Comparison of ENCODE assay signal across 8 cellular contexts in genomic region chr15:94844533-94845390, GRCh38.
A peak's percentile ranks its signal among the peaks of the same experiment; 100 is the strongest.
DNase-seq lines count a peak whose midpoint lies in the region; ATAC-seq and TF ChIP-seq lines count a peak whose summit lies in the region.

No MANE protein-coding gene starts in this region.

- H3K9ac ChIP-seq in muscle layer of colon (ENCODE audit: low read length), result no peak overlapping the region

- no peaks in the 10 kb centered on the region for H3K27me3 ChIP-seq in muscle layer of colon (ENCODE audit: control insufficient read depth in 1 of 2, insufficient read depth in 2 of 2, low read length in 2 of 2)

- TF ChIP-seq CTCF in fibroblast of pulmonary artery (IDR thresholded peaks at IDR 0.05; ENCODE audit: low read length, missing control alignments), result no peak

- no peaks in the 10 kb centered on the region for H3K9me3 ChIP-seq in muscle layer of colon (ENCODE audit: low read length)

- H3K36me3 ChIP-seq in muscle layer of colon (ENCODE audit: insufficient read depth, low read length), result no peaks in the 10 kb centered on the region

- H3K4me3 ChIP-seq in fibroblast of pulmonary artery (replicated peaks; ENCODE audit: low read depth, low read length), result peak overlapping the region; percentile 29
- H3K4me3 ChIP-seq in muscle layer of colon (ENCODE audit: low read depth in 1 of 2, low read length in 2 of 2), result peak overlapping the region; percentile 26 to 38

- peak; percentile 87 for DNase-seq in CMK (ENCODE audit: low read depth)
- DNase-seq in NCI-H526 treated with DMSO at 0.1 percent for 48 hours (lab: John Stamatoyannopoulos, UW), result peak; percentile 43
- DNase-seq in fibroblast of pulmonary artery (ENCODE audit: low read depth), result peak; percentile 30
- no peak for DNase-seq in NCI-H1694 treated with DMSO at 0.1 percent for 48 hours (lab: John Stamatoyannopoulos, UW)
- no peak for DNase-seq in activated CD4-positive, CD25-positive, alpha-beta regulatory T cell treated with anti-CD3 and anti-CD28 coated beads, Interleukin-2, amount 50 U/mL, for 72 hours
- DNase-seq in stimulated activated CD4-positive, alpha-beta T cell treated with anti-CD3 and anti-CD28 coated beads, Interleukin-4, amount 100 ng/mL, for 24 hours, result no peak

- no peaks in the 10 kb centered on the region for H3K4me1 ChIP-seq in muscle layer of colon (ENCODE audit: insufficient read depth, low read length)

- ATAC-seq in GM21360 (IDR thresholded peaks at IDR 0.05; ENCODE audit: unreplicated experiment), result no peak

- peak overlapping the region; percentile 2 for H3K27ac ChIP-seq in muscle layer of colon (ENCODE audit: low read depth, low read length)

Comparison
In these comparisons a context has a peak if more than half of its experiments do, and no peak if none do; other contexts are left out.
1. DNase-seq: peak in CMK (single experiment), NCI-H526 treated with DMSO at 0.1 percent for 48 hours (single experiment) and fibroblast of pulmonary artery (single experiment); none in NCI-H1694 treated with DMSO at 0.1 percent for 48 hours (single experiment), activated CD4-positive, CD25-positive, alpha-beta regulatory T cell treated with anti-CD3 and anti-CD28 coated beads, Interleukin-2, amount 50 U/mL, for 72 hours (single experiment) and stimulated activated CD4-positive, alpha-beta T cell treated with anti-CD3 and anti-CD28 coated beads, Interleukin-4, amount 100 ng/mL, for 24 hours (single experiment).